In genomic region chr20:62925420-62926228, GRCh38 we compare ENCODE assay signal across 7 cellular contexts. TPM values are rescaled to one million over a fixed set of nuclear protein-coding genes. Genes with fewer than 3 reads are reported as not detected.
DNase-seq lines count a peak whose midpoint lies in the region; ATAC-seq and TF ChIP-seq lines count a peak whose summit lies in the region.

No MANE protein-coding gene starts in this region.

- no CpG with 5 or more reads among the region's 63 CpGs for WGBS in trophoblast cell (ENCODE audit: extremely low coverage, insufficient coverage, insufficient read length)

- peak overlapping the region; percentile 98 for H3K14ac ChIP-seq in trophoblast cell (ENCODE audit: low read length)

- peak; percentile 12 for ATAC-seq in GM18505 (IDR thresholded peaks at IDR 0.05; ENCODE audit: unreplicated experiment)
- peak; percentile 29 for ATAC-seq in HG02642 (IDR thresholded peaks at IDR 0.05; ENCODE audit: poor library complexity, unreplicated experiment)

- H3K9ac ChIP-seq in trophoblast cell (ENCODE audit: low read length), result peak overlapping the region; percentile 88

- H4K8ac ChIP-seq in trophoblast cell (ENCODE audit: low read depth, low read length), result peak overlapping the region; percentile 97

- peak overlapping the region; percentile 84 for H4K12ac ChIP-seq in trophoblast cell (ENCODE audit: low read depth, low read length)

- H3K79me2 ChIP-seq in trophoblast cell (ENCODE audit: control insufficient read depth, insufficient read depth, low read length, poor library complexity), result peaks cover 38% of the 10 kb centered on the region

- peaks cover 25 to 40% of the 10 kb centered on the region in 2 experiments for H3K4me1 ChIP-seq in trophoblast cell (ENCODE audit: control insufficient read depth in 1 of 2, insufficient read depth in 2 of 2, low read length in 2 of 2)

- H2BK12ac ChIP-seq in trophoblast cell (ENCODE audit: low read length), result no peak overlapping the region

- no peak for TF ChIP-seq POLR2A in GM18505 (IDR thresholded peaks at IDR 0.05; ENCODE audit: borderline replicate concordance, extremely low read depth, insufficient read depth, insufficient read length)

- peak overlapping the region; percentile 90 for H4K91ac ChIP-seq in trophoblast cell (ENCODE audit: low read depth, low read length)

- H3K4me2 ChIP-seq in trophoblast cell (ENCODE audit: low read length), result peak overlapping the region; percentile 65

- H2BK120ac ChIP-seq in trophoblast cell (ENCODE audit: insufficient read depth, low read length, poor library complexity), result peak overlapping the region; percentile 69

- no peak overlapping the region for H3K23ac ChIP-seq in trophoblast cell (ENCODE audit: low read length)

- H3K79me1 ChIP-seq in trophoblast cell (ENCODE audit: low read length), result peaks cover 22% of the 10 kb centered on the region

- H3K9me3 ChIP-seq in trophoblast cell (ENCODE audit: insufficient read depth, low read depth, low read length), result no peaks in the 10 kb centered on the region

- H2AFZ ChIP-seq in trophoblast cell (ENCODE audit: insufficient read depth, low read length, poor library complexity), result peak overlapping the region; percentile 84

- peak overlapping the region; percentile 91 for H3K4me3 ChIP-seq in trophoblast cell (ENCODE audit: low read depth, low read length)

- H2AK5ac ChIP-seq in trophoblast cell (ENCODE audit: low read length), result peak overlapping the region; percentile 98

- H3K4ac ChIP-seq in trophoblast cell (ENCODE audit: low read depth, low read length), result peak overlapping the region; percentile 100

- peak overlapping the region; percentile 83 for H2BK5ac ChIP-seq in trophoblast cell (ENCODE audit: low read depth, low read length, poor library complexity)

- peak; percentile 52 for DNase-seq in NCI-H2171 treated with DMSO at 0.1 percent for 48 hours (lab: John Stamatoyannopoulos, UW)
- peak; percentile 50 for DNase-seq in activated gamma-delta T cell (lab: John Stamatoyannopoulos, UW)
- peak; percentile 61 for DNase-seq in germinal center (ENCODE audit: low spot score)
- DNase-seq in trophoblast cell, result peak in 1 of 2 donors; percentile 41
- DNase-seq in GDM1 (lab: John Stamatoyannopoulos, UW), result no peak

- no peaks in the 10 kb centered on the region for H3K27me3 ChIP-seq in trophoblast cell (ENCODE audit: insufficient read depth, low read length)

- peak overlapping the region; percentile 61 for H3K27ac ChIP-seq in trophoblast cell (ENCODE audit: low read depth, low read length)

- peak overlapping the region; percentile 71 for H3K18ac ChIP-seq in trophoblast cell (ENCODE audit: low read length)

- H3K36me3 ChIP-seq in trophoblast cell (ENCODE audit: control insufficient read depth in 1 of 2, insufficient read depth in 2 of 2, low read length in 2 of 2), result no peaks in the 10 kb centered on the region

RNA-seq across cellular contexts. Expression of gene DIDO1, which starts 0.7 kb away (rescaled TPM):
- 31.7 and 32.7 TPM in 2 replicates for polyA plus RNA-seq in trophoblast cell (2013)

RNA-seq across cellular contexts. Expression of gene GID8, which starts 12.3 kb away (rescaled TPM):
- polyA plus RNA-seq in trophoblast cell (2013), result 37.2 and 37.5 TPM in 2 replicates

RNA-seq across cellular contexts. Expression of gene SLC17A9, which starts 26.9 kb away (rescaled TPM):
- polyA plus RNA-seq in trophoblast cell (2013), result 1.5 and 1.6 TPM in 2 replicates
